Comparison of ENCODE assay signal across 9 cellular contexts in genomic region chr3:62665627-62666433, GRCh38.
DNase-seq lines count a peak whose midpoint lies in the region; ATAC-seq and TF ChIP-seq lines count a peak whose summit lies in the region.
"Had no signal": no experiment of that assay in that cellular context is flagged by ENCODE, and none has a peak within 500 bp of the region (broad histone marks: within the 10 kb centered on the region; RNA-seq: fewer than 3 reads in every experiment).

No MANE protein-coding gene starts in this region.

- H3K9me3 Mint-ChIP-seq in stimulated activated naive CD8-positive, alpha-beta T cell treated with anti-CD3 and anti-CD28 coated beads, Interleukin-15, amount 100 ng/mL, for 72 hours, result no peaks in the 10 kb centered on the region

- H3K4me1 Mint-ChIP-seq in stimulated activated naive CD8-positive, alpha-beta T cell treated with anti-CD3 and anti-CD28 coated beads, Interleukin-15, amount 100 ng/mL, for 72 hours, result no peaks in the 10 kb centered on the region
- H3K4me1 Mint-ChIP-seq: CD4-positive, CD25-positive, alpha-beta regulatory T cell had no signal

- no peaks in the 10 kb centered on the region for H3K27me3 Mint-ChIP-seq in stimulated activated naive CD8-positive, alpha-beta T cell treated with anti-CD3 and anti-CD28 coated beads, Interleukin-15, amount 100 ng/mL, for 72 hours

- no peak overlapping the region for H3K4me3 Mint-ChIP-seq in stimulated activated naive CD8-positive, alpha-beta T cell treated with anti-CD3 and anti-CD28 coated beads, Interleukin-15, amount 100 ng/mL, for 72 hours
- H3K4me3 Mint-ChIP-seq: CD4-positive, CD25-positive, alpha-beta regulatory T cell had no signal

- DNase-seq in NCI-H187 (lab: John Stamatoyannopoulos, UW) (peak; percentile 10 to 31), NCI-H187 treated with DMSO at 0.1 percent for 48 hours (lab: John Stamatoyannopoulos, UW) (no peak), NCI-H82 treated with DMSO at 0.1 percent for 48 hours (lab: John Stamatoyannopoulos, UW; ENCODE audit: unreplicated experiment) (peak; percentile 56), body of pancreas (peak; percentile 68 to 79 (median 77)), iris pigment epithelial cell (ENCODE audit: low read depth) (peak; percentile 65)
- peak; percentile 16 to 39 for DNase-seq in stimulated activated naive CD8-positive, alpha-beta T cell treated with anti-CD3 and anti-CD28 coated beads, Interleukin-15, amount 100 ng/mL, for 72 hours

- 6 to 15% methylated on average over 10 of the region's 10 CpGs for WGBS in body of pancreas, 2 donors

- peak; percentile 24 to 86 (median 64) for TF ChIP-seq CTCF in body of pancreas (IDR thresholded peaks at IDR 0.05)

- intact Hi-C loops in body of pancreas (cut with DNase I), result no loop called here

- H3K4me3 ChIP-seq in body of pancreas, result no peak overlapping the region

- ATAC-seq in GM19455 (IDR thresholded peaks at IDR 0.05; ENCODE audit: unreplicated experiment) (peak; percentile 74), HG03432 (IDR thresholded peaks at IDR 0.05; ENCODE audit: unreplicated experiment) (peak; percentile 87), body of pancreas (peak; percentile 80)
- ATAC-seq in stimulated activated naive CD8-positive, alpha-beta T cell treated with anti-CD3 and anti-CD28 coated beads, Interleukin-15, amount 100 ng/mL, for 72 hours, result peak; percentile 63

- H3K36me3 ChIP-seq in body of pancreas (replicated peaks in 1 of 2; ENCODE audit: insufficient read depth in 1 of 2, low read depth in 2 of 2), result no peaks in the 10 kb centered on the region

- peak overlapping the region in 1 of 2 donors; percentile 16 for H3K27ac Mint-ChIP-seq in stimulated activated naive CD8-positive, alpha-beta T cell treated with anti-CD3 and anti-CD28 coated beads, Interleukin-15, amount 100 ng/mL, for 72 hours
- H3K27ac Mint-ChIP-seq: CD4-positive, CD25-positive, alpha-beta regulatory T cell had no signal

- H3K4me1 ChIP-seq in body of pancreas, result no peaks in the 10 kb centered on the region

- TF ChIP-seq POLR2A in body of pancreas (IDR thresholded peaks at IDR 0.05), result no peak

- H3K27ac ChIP-seq in body of pancreas, result no peak overlapping the region

- H3K27me3 ChIP-seq in body of pancreas, result no peaks in the 10 kb centered on the region

- H3K9me3 ChIP-seq in body of pancreas, result no peaks in the 10 kb centered on the region
